7 cellular contexts compared by ENCODE assay signal in genomic region chr3:187139126-187139894, GRCh38. TPM values are rescaled to one million over a fixed set of nuclear protein-coding genes. Genes with fewer than 3 reads are reported as not detected.
A peak's percentile ranks its signal among the peaks of the same experiment; 100 is the strongest.
DNase-seq lines count a peak whose midpoint lies in the region; ATAC-seq, FAIRE-seq and TF ChIP-seq lines count a peak whose summit lies in the region.

TSS of gene RPL39L (minus strand) at chr3:187139496. CDS start at chr3:187121300, 18,196 bp downstream.

- no peaks in the 10 kb centered on the region for H3K9me3 ChIP-seq in kidney (ENCODE audit: control insufficient read depth in 1 of 2, low read length in 2 of 2)

- peak; percentile 93 for TF ChIP-seq CTCF in GM13977 (IDR thresholded peaks at IDR 0.05; ENCODE audit: extremely low read depth, insufficient read depth, missing control alignments)
- TF ChIP-seq CTCF in activated B cell treated with CpG ODN at 0.5 μM for 24 hours (IDR thresholded peaks at IDR 0.05): no peak
- peak; percentile 60 for TF ChIP-seq CTCF in kidney (IDR thresholded peaks at IDR 0.05; ENCODE audit: borderline replicate concordance, extremely low read depth, insufficient read depth)

- H3K4me3 Mint-ChIP-seq in activated B cell treated with CpG ODN at 0.5 μM for 24 hours: peak within 1 kb of the TSS; percentile 90

- H3K9me3 Mint-ChIP-seq in activated B cell treated with CpG ODN at 0.5 μM for 24 hours: peaks cover 19% of the 10 kb centered on the region

- DNase-seq in GM13977 (ENCODE audit: low spot score) (peak; percentile 93), NCI-H146 (lab: John Stamatoyannopoulos, UW) (peak; percentile 63), activated B cell treated with CpG ODN at 0.5 μM for 24 hours (peak; percentile 95), kidney (peak; percentile 93)
- peak; percentile 91 for DNase-seq in central memory CD4-positive, alpha-beta T cell
- peak; percentile 78 to 87 for DNase-seq in stimulated activated CD4-positive, alpha-beta T cell treated with anti-CD3 and anti-CD28 coated beads, Interleukin-1b, Interleukin-23, amount 100 ng/mL, for 1 hour (ENCODE audit: low read depth in 2 of 2)

- POLR2A ChIA-PET in activated B cell treated with CpG ODN at 0.5 μM for 24 hours (lab: Charles Lee): interaction anchor here (0.6 to 2.3 kb wide), 25 partner anchors 9 to 571 kb away, joined by 3 to 28 read pairs (median 5); partner anchors contain the start of gene EIF4A2

- H3K9ac ChIP-seq in kidney (ENCODE audit: low read length in 2 of 2): peak within 1 kb of the TSS; percentile 65 to 69

- intact Hi-C loops in activated B cell treated with CpG ODN at 0.5 μM for 24 hours (cut with micrococcal nuclease) (loop anchor here (1.0 to 10.0 kb wide), 8 partner anchors 9 to 605 kb away; partner anchors contain the start of genes DNAJB11 and ST6GAL1), kidney (cut with DNase I) (no loop called here)

- H3K4me3 ChIP-seq in kidney (ENCODE audit: low read length in 2 of 2): peak within 1 kb of the TSS; percentile 78 to 81

- H3K36me3 Mint-ChIP-seq in activated B cell treated with CpG ODN at 0.5 μM for 24 hours (ENCODE audit: low read depth): peaks cover 16% of the 10 kb centered on the region

- H3K4me1 Mint-ChIP-seq in activated B cell treated with CpG ODN at 0.5 μM for 24 hours: peaks cover 19% of the 10 kb centered on the region

- CTCF ChIA-PET in activated B cell treated with CpG ODN at 0.5 μM for 24 hours (lab: Charles Lee): interaction anchor here (0.6 to 5.3 kb wide), 26 partner anchors 8 to 355 kb away, joined by 3 to 60 read pairs (median 4); partner anchors contain the start of gene EIF4A2

- no peak within 1 kb of the TSS for H3K27ac ChIP-seq in kidney (ENCODE audit: low read depth in 2 of 2, low read length in 2 of 2)

- H3K27me3 Mint-ChIP-seq in activated B cell treated with CpG ODN at 0.5 μM for 24 hours: no peaks in the 10 kb centered on the region

- ATAC-seq in HG02759 (IDR thresholded peaks at IDR 0.05; ENCODE audit: unreplicated experiment) (peak; percentile 98), activated B cell treated with CpG ODN at 0.5 μM for 24 hours (ENCODE audit: low read depth) (peak; percentile 95)

- H3K36me3 ChIP-seq in kidney (ENCODE audit: control insufficient read depth in 1 of 2, insufficient read depth in 2 of 2, low read length in 2 of 2): no peaks in the 10 kb centered on the region

- FAIRE-seq in kidney (lab: Jason Lieb, UNC): no peak

- in situ Hi-C loops in GM13977 (cut with MboI; ENCODE audit: low pct_unique_long_range_greater_than_20kb, low sequenced_read_pairs, unreplicated experiment): no loop called here

- H3K27ac Mint-ChIP-seq in activated B cell treated with CpG ODN at 0.5 μM for 24 hours: peak within 1 kb of the TSS; percentile 95

- peaks cover 0 to 2% of the 10 kb centered on the region in 2 donors for H3K4me1 ChIP-seq in kidney (ENCODE audit: control insufficient read depth in 1 of 2, insufficient read depth in 1 of 2, low read depth in 1 of 2, low read length in 2 of 2)

RNA-seq across cellular contexts. Expression of gene RPL39L, which starts in this region (rescaled TPM):
- total RNA-seq in activated B cell treated with CpG ODN at 0.5 μM for 24 hours (4.7 and 6.9 TPM in 2 replicates), kidney (5.7 TPM)
- polyA plus RNA-seq in kidney (ENCODE audit: insufficient read depth, low read depth, low replicate concordance): 10.9 TPM
